24 cellular contexts compared by ENCODE assay signal in genomic region chr11:97000481-97000880, GRCh38.
"Had no signal": no experiment of that assay in that cellular context is flagged by ENCODE, and none has a peak within 500 bp of the region (broad histone marks: within the 10 kb centered on the region; RNA-seq: fewer than 3 reads in every experiment).

No MANE protein-coding gene starts in this region.

- H3K4me1 Mint-ChIP-seq: endodermal cell had no signal

- H3K9me3 ChIP-seq: colonic mucosa, esophagus muscularis mucosa, esophagus squamous epithelium, gastrocnemius medialis, gastroesophageal sphincter, heart left ventricle, heart right ventricle had no signal

- DNase-seq: colonic mucosa; cortex of kidney; dermis blood vessel endothelial cell; dorsolateral prefrontal cortex; effector CD4-positive, alpha-beta T cell; effector memory CD4-positive, alpha-beta T cell; effector memory CD8-positive, alpha-beta T cell; endodermal cell; erythroblast; esophagus squamous epithelium; foreskin fibroblast; foreskin keratinocyte; foreskin melanocyte; gastrocnemius medialis; glutamatergic neuron; head of caudate nucleus; heart left ventricle; heart right ventricle had no signal

- H3K27me3 Mint-ChIP-seq: dendritic cell treated with granulocyte-macrophage colony-stimulating factor and Interleukin-4, amounts not matched to agents 40 ng/mL and 50 ng/mL, for 4 days; effector memory CD8-positive, alpha-beta T cell had no signal

- H3K4me3 ChIP-seq: colonic mucosa, coronary artery, dorsolateral prefrontal cortex, esophagus muscularis mucosa, esophagus squamous epithelium, gastrocnemius medialis, gastroesophageal sphincter, heart left ventricle, heart right ventricle had no signal

- H3K9me3 Mint-ChIP-seq: endodermal cell had no signal

- ATAC-seq: effector memory CD8-positive, alpha-beta T cell; esophagus mucosa; foreskin keratinocyte; gastrocnemius medialis; gastroesophageal sphincter; heart left ventricle; heart right ventricle had no signal

- H3K36me3 ChIP-seq: colonic mucosa, esophagus muscularis mucosa, esophagus squamous epithelium, gastrocnemius medialis, gastroesophageal sphincter, heart left ventricle, heart right ventricle had no signal

- H3K27me3 ChIP-seq: colonic mucosa, dorsolateral prefrontal cortex, esophagus muscularis mucosa, esophagus squamous epithelium, foreskin keratinocyte, gastrocnemius medialis, gastroesophageal sphincter, heart left ventricle, heart right ventricle had no signal

- H3K4me1 ChIP-seq: colonic mucosa, esophagus muscularis mucosa, esophagus squamous epithelium, foreskin keratinocyte, gastrocnemius medialis, gastroesophageal sphincter, heart left ventricle, heart right ventricle had no signal

- H3K27ac ChIP-seq: colonic mucosa, coronary artery, dorsolateral prefrontal cortex, epithelial cell of prostate, esophagus muscularis mucosa, esophagus squamous epithelium, foreskin keratinocyte, gastrocnemius medialis, gastroesophageal sphincter, heart left ventricle, heart right ventricle had no signal

- H3K27ac Mint-ChIP-seq: dendritic cell treated with granulocyte-macrophage colony-stimulating factor and Interleukin-4, amounts not matched to agents 40 ng/mL and 50 ng/mL, for 4 days; effector memory CD8-positive, alpha-beta T cell; endodermal cell had no signal

- H3K4me3 Mint-ChIP-seq: dendritic cell treated with granulocyte-macrophage colony-stimulating factor and Interleukin-4, amounts not matched to agents 40 ng/mL and 50 ng/mL, for 4 days; effector memory CD8-positive, alpha-beta T cell; endodermal cell had no signal
